8 cellular contexts compared by ENCODE assay signal in genomic region chr16:2460391-2460713, GRCh38. TPM values are rescaled to one million over a fixed set of nuclear protein-coding genes. Genes with fewer than 3 reads are reported as not detected.
DNase-seq lines count a peak whose midpoint lies in the region; ATAC-seq and TF ChIP-seq lines count a peak whose summit lies in the region.

No MANE protein-coding gene starts in this region.

- peaks cover 0 to 19% (median 10%) of the 10 kb centered on the region in 12 donors for H3K4me1 ChIP-seq in heart left ventricle
- H3K4me1 ChIP-seq in liver (ENCODE audit: control insufficient read depth in 4 of 4, insufficient read depth in 4 of 4, low read length in 3 of 4), result peaks cover 7 to 18% (median 11%) of the 10 kb centered on the region in 4 donors
- H3K4me1 ChIP-seq in upper lobe of right lung, result peaks cover 11% of the 10 kb centered on the region

- DNase-seq in heart left ventricle, result no peak
- no peak for DNase-seq in Right ventricle myocardium inferior (ENCODE audit: missing footprints)
- DNase-seq in upper lobe of right lung, result no peak
- DNase-seq in NCI-H2227 treated with DMSO at 0.1 percent for 48 hours (lab: John Stamatoyannopoulos, UW), result no peak

- TF ChIP-seq CTCF in heart left ventricle (IDR thresholded peaks at IDR 0.05) (no peak), liver (IDR thresholded peaks at IDR 0.05; ENCODE audit: low read depth, low read length, missing input control) (no peak), upper lobe of right lung (IDR thresholded peaks at IDR 0.05) (no peak)

- peak overlapping the region; percentile 61 for H3K4me3 Mint-ChIP-seq in activated naive CD8-positive, alpha-beta T cell

- no peak for TF ChIP-seq RAD21 in liver (IDR thresholded peaks at IDR 0.05)

- WGBS in heart left ventricle, 4 donors, result 0 to 6% (median 3%) methylated on average over 5 to 20 of the region's 20 CpGs
- 6% methylated on average over 20 of the region's 20 CpGs for WGBS in liver

- H3K27me3 Mint-ChIP-seq in activated naive CD8-positive, alpha-beta T cell, result no peaks in the 10 kb centered on the region

- H3K27ac Mint-ChIP-seq in activated naive CD8-positive, alpha-beta T cell, result no peak overlapping the region

- H3K9me3 Mint-ChIP-seq in activated naive CD8-positive, alpha-beta T cell (ENCODE audit: low read depth), result no peaks in the 10 kb centered on the region

- intact Hi-C loops in heart left ventricle (cut with DNase I), result no loop called here
- intact Hi-C loops in Right ventricle myocardium inferior (cut with DNase I), result loop anchor here (5.0 kb wide), 1 partner anchor 37 kb away; no protein-coding TSS in a partner anchor
- intact Hi-C loops in upper lobe of right lung (cut with DNase I), result no loop called here

- H3K9me3 ChIP-seq in heart left ventricle, result no peaks in the 10 kb centered on the region
- no peaks in the 10 kb centered on the region for H3K9me3 ChIP-seq in liver (ENCODE audit: control insufficient read depth in 4 of 4, low read length in 3 of 4)
- no peaks in the 10 kb centered on the region for H3K9me3 ChIP-seq in upper lobe of right lung

- H3K9ac ChIP-seq in liver (ENCODE audit: low read depth in 1 of 2, low read length in 2 of 2), result no peak overlapping the region

- peak overlapping the region in 1 of 12 donors; percentile 67 for H3K27ac ChIP-seq in heart left ventricle
- H3K27ac ChIP-seq in liver (ENCODE audit: low read depth in 1 of 2, low read length in 2 of 2), result no peak overlapping the region
- H3K27ac ChIP-seq in upper lobe of right lung, result no peak overlapping the region

- TF ChIP-seq POLR2A in heart left ventricle (IDR thresholded peaks at IDR 0.05), result no peak

- H3K4me1 Mint-ChIP-seq in activated naive CD8-positive, alpha-beta T cell (ENCODE audit: low read depth), result peaks cover 7% of the 10 kb centered on the region

- peak overlapping the region; percentile 44 to 74 (median 60) for H3K4me3 ChIP-seq in heart left ventricle
- peak overlapping the region; percentile 26 to 45 (median 27) for H3K4me3 ChIP-seq in liver (ENCODE audit: low read depth in 1 of 3, low read length in 3 of 3)
- H3K4me3 ChIP-seq in upper lobe of right lung, result peak overlapping the region; percentile 56

- H3K27me3 ChIP-seq in heart left ventricle (no peaks in the 10 kb centered on the region), liver (ENCODE audit: control insufficient read depth in 4 of 4, insufficient read depth in 4 of 4, low read length in 3 of 4) (no peaks in the 10 kb centered on the region), upper lobe of right lung (no peaks in the 10 kb centered on the region)

- no peaks in the 10 kb centered on the region for H3K36me3 Mint-ChIP-seq in activated naive CD8-positive, alpha-beta T cell

- ATAC-seq in heart left ventricle (no peak), Right ventricle myocardium inferior (no peak), upper lobe of right lung (no peak), GM18511 (IDR thresholded peaks at IDR 0.05; ENCODE audit: unreplicated experiment) (no peak), GM21526 (IDR thresholded peaks at IDR 0.05; ENCODE audit: low FRiP score, unreplicated experiment) (no peak)

- H3K36me3 ChIP-seq in heart left ventricle (peaks cover 0 to 11% (median 0%) of the 10 kb centered on the region in 9 donors), liver (ENCODE audit: control insufficient read depth in 4 of 4, insufficient read depth in 3 of 4, low read depth in 1 of 4, low read length in 3 of 4) (no peaks in the 10 kb centered on the region), upper lobe of right lung (no peaks in the 10 kb centered on the region)

TF ChIP-seq in liver, 16 proteins besides CTCF, POLR2A, EP300 and RAD21:
- TF ChIP-seq YY1 (IDR thresholded peaks at IDR 0.05) (no peak), ATF3 (IDR thresholded peaks at IDR 0.05) (no peak), EGR1 (IDR thresholded peaks at IDR 0.05; ENCODE audit: low read depth in 2 of 2) (no peak), ZBTB33 (IDR thresholded peaks at IDR 0.05) (no peak), JUND (IDR thresholded peaks at IDR 0.05) (no peak), FOXA2 (IDR thresholded peaks at IDR 0.05) (no peak), TAF1 (conservative IDR thresholded peaks at IDR 0.05) (no peak), FOXA1 (IDR thresholded peaks at IDR 0.05) (no peak), HNF4G (IDR thresholded peaks at IDR 0.05) (no peak), SP1 (IDR thresholded peaks at IDR 0.05) (no peak), MAX (IDR thresholded peaks at IDR 0.05) (no peak), GABPA (IDR thresholded peaks at IDR 0.05 in 1 of 2, conservative IDR thresholded peaks at IDR 0.05 in 1 of 2) (no peak), RXRA (IDR thresholded peaks at IDR 0.05) (no peak)

RNA-seq across cellular contexts. Expression of gene TEDC2, which starts 0.4 kb away (rescaled TPM):
- total RNA-seq in heart left ventricle (1 to 10 TPM in 5 of 9 donors, under 1 TPM in 3, not detected in 1; 0.60 to 4.9 (median 1.2) TPM), Right ventricle myocardium inferior (0.95 TPM), liver (1 to 10 TPM in 1 of 2 donors, under 1 TPM in 1; 0.84 to 6.7 TPM), upper lobe of right lung (not detected)
- polyA plus RNA-seq in heart left ventricle (1 to 10 TPM in 1 of 2 donors, under 1 TPM in 1; 0.46 to 3.1 TPM), liver (1 to 10 TPM in 1 of 2 donors, under 1 TPM in 1; 0.71 to 1.3 TPM)

RNA-seq across cellular contexts. Expression of gene NTN3, which starts 10.7 kb away (rescaled TPM):
- total RNA-seq in heart left ventricle (under 1 TPM in 6 of 9 donors, not detected in 3; 0.09 to 0.50 (median 0.20) TPM), Right ventricle myocardium inferior (0.19 TPM), liver (1 to 10 TPM in 1 of 2 donors, under 1 TPM in 1; 0.19 to 2.3 TPM), upper lobe of right lung (not detected)
- polyA plus RNA-seq in heart left ventricle (not detected), liver (under 1 TPM in 1 of 2 donors, not detected in 1; 0.28 TPM)

RNA-seq across cellular contexts. Expression of gene TBC1D24, which starts 14.6 kb away (rescaled TPM):
- total RNA-seq in heart left ventricle (10 to 100 TPM in 8 of 9 donors, 1 to 10 TPM in 1; 8.9 to 19.2 (median 11.9) TPM), Right ventricle myocardium inferior (14.8 TPM), liver (10 to 100 TPM; 14.6 to 22.3 TPM), upper lobe of right lung (43.7 TPM)
- polyA plus RNA-seq in heart left ventricle (1 to 10 TPM; 4.0 to 6.7 TPM), liver (1 to 10 TPM; 8.4 TPM)

RNA-seq across cellular contexts. Expression of gene CCNF, which starts 31.1 kb away (rescaled TPM):
- total RNA-seq in heart left ventricle (1 to 10 TPM in 7 of 9 donors, under 1 TPM in 2; 0.67 to 6.0 (median 1.6) TPM), Right ventricle myocardium inferior (1.2 TPM), liver (10 to 100 TPM in 1 of 2 donors, 1 to 10 TPM in 1; 1.8 to 46.3 TPM), upper lobe of right lung (3.6 TPM)
- polyA plus RNA-seq in heart left ventricle (1 to 10 TPM in 1 of 2 donors, under 1 TPM in 1; 0.38 to 1.6 TPM), liver (1 to 10 TPM in 1 of 2 donors, under 1 TPM in 1; 0.88 to 1.8 TPM)

RNA-seq across cellular contexts. Expression of gene ATP6V0C, which starts 53.4 kb away (rescaled TPM):
- 100 to 1,000 TPM in 7 of 9 donors, 10 to 100 TPM in 2; 61.6 to 209 (median 129) TPM for total RNA-seq in heart left ventricle
- 100 to 1,000 TPM; 132 to 232 TPM for polyA plus RNA-seq in heart left ventricle
- 137 TPM for total RNA-seq in Right ventricle myocardium inferior
- total RNA-seq in liver, result 10 to 100 TPM; 17.6 to 27.3 TPM
- polyA plus RNA-seq in liver, result 100 to 1,000 TPM in 1 of 2 donors, 10 to 100 TPM in 1; 93.8 to 132 TPM
- 298 TPM for total RNA-seq in upper lobe of right lung
